Comparison of ENCODE assay signal across 9 cellular contexts in genomic region chr5:144467795-144468194, GRCh38.
A peak's percentile ranks its signal among the peaks of the same experiment; 100 is the strongest.
DNase-seq lines count a peak whose midpoint lies in the region; ATAC-seq and TF ChIP-seq lines count a peak whose summit lies in the region.
"Had no signal": no experiment of that assay in that cellular context is flagged by ENCODE, and none has a peak within 500 bp of the region (broad histone marks: within the 10 kb centered on the region; RNA-seq: fewer than 3 reads in every experiment).

No MANE protein-coding gene starts in this region.

- H3K4me1 ChIP-seq in mucosa of descending colon (ENCODE audit: low read depth), result no peaks in the 10 kb centered on the region

- POLR2A ChIA-PET in GM10248 (lab: Yijun Ruan, JAX), result no interaction called here

- ATAC-seq in mucosa of descending colon, result peak; percentile 56
- no peak for ATAC-seq in HG03439 (IDR thresholded peaks at IDR 0.05; ENCODE audit: unreplicated experiment)
- ATAC-seq in natural killer cell, result no peak

- H3K27me3 Mint-ChIP-seq in natural killer cell (ENCODE audit: low read depth in 2 of 2), result no peaks in the 10 kb centered on the region

- peaks cover 4 to 10% of the 10 kb centered on the region in 2 donors for H3K9me3 Mint-ChIP-seq in natural killer cell

- H3K27ac Mint-ChIP-seq in natural killer cell, result no peak overlapping the region
- H3K27ac Mint-ChIP-seq: naive B cell had no signal

- DNase-seq in GM10248 (ENCODE audit: extremely low spot score) (no peak), NCI-H2029 (lab: John Stamatoyannopoulos, UW) (peak; percentile 14), T47D (ENCODE audit: low read depth in 1 of 2, low spot score in 1 of 2) (peak; percentile 21 to 70), mucosa of descending colon (peak in 2 of 3 donors; percentile 13 to 31), T-helper 9 cell (no peak), natural killer cell (no peak)
- DNase-seq in effector CD4-positive, alpha-beta T cell, result no peak
- DNase-seq: naive B cell had no signal

- intact Hi-C loops in mucosa of descending colon (cut with DNase I, micrococcal nuclease), result no loop called here
- intact Hi-C loops in natural killer cell (cut with micrococcal nuclease), result no loop called here

- no peaks in the 10 kb centered on the region for H3K36me3 Mint-ChIP-seq in natural killer cell
- H3K36me3 Mint-ChIP-seq: naive B cell had no signal

- no peaks in the 10 kb centered on the region for H3K9me3 ChIP-seq in mucosa of descending colon

- H3K36me3 ChIP-seq in mucosa of descending colon (ENCODE audit: low read depth), result no peaks in the 10 kb centered on the region

- in situ Hi-C loops in T47D (cut with HindIII; ENCODE audit: low pct_unique_long_range_greater_than_20kb, low sequenced_read_pairs), result no loop called here

- H3K4me1 Mint-ChIP-seq in natural killer cell, result no peaks in the 10 kb centered on the region
- H3K4me1 Mint-ChIP-seq: naive B cell had no signal

- TF ChIP-seq CTCF in GM10248 (IDR thresholded peaks at IDR 0.05; ENCODE audit: control extremely low read depth, extremely low read depth, low read depth, missing control alignments) (peak; percentile 27), mucosa of descending colon (IDR thresholded peaks at IDR 0.05) (no peak), natural killer cell (IDR thresholded peaks at IDR 0.05) (no peak)

- H3K4me3 ChIP-seq in mucosa of descending colon, result no peak overlapping the region

- CTCF ChIA-PET in GM10248 (lab: Yijun Ruan, JAX), result interaction anchor here (1.1 to 1.3 kb wide), 3 partner anchors 13 to 24 kb away, joined by 3 read pairs; no protein-coding TSS in a partner anchor

- no peak overlapping the region for H3K4me3 Mint-ChIP-seq in natural killer cell
- H3K4me3 Mint-ChIP-seq: naive B cell had no signal

Comparison
In these comparisons a context has a peak if more than half of its experiments do, and no peak if none do; other contexts are left out.
1. DNase-seq: peak in NCI-H2029 (single experiment), T47D (2 of 2) and mucosa of descending colon (2 of 3); none in GM10248 (single experiment), T-helper 9 cell (single experiment), effector CD4-positive, alpha-beta T cell (single experiment) and natural killer cell (single experiment).